In the genomic region with DNA sequence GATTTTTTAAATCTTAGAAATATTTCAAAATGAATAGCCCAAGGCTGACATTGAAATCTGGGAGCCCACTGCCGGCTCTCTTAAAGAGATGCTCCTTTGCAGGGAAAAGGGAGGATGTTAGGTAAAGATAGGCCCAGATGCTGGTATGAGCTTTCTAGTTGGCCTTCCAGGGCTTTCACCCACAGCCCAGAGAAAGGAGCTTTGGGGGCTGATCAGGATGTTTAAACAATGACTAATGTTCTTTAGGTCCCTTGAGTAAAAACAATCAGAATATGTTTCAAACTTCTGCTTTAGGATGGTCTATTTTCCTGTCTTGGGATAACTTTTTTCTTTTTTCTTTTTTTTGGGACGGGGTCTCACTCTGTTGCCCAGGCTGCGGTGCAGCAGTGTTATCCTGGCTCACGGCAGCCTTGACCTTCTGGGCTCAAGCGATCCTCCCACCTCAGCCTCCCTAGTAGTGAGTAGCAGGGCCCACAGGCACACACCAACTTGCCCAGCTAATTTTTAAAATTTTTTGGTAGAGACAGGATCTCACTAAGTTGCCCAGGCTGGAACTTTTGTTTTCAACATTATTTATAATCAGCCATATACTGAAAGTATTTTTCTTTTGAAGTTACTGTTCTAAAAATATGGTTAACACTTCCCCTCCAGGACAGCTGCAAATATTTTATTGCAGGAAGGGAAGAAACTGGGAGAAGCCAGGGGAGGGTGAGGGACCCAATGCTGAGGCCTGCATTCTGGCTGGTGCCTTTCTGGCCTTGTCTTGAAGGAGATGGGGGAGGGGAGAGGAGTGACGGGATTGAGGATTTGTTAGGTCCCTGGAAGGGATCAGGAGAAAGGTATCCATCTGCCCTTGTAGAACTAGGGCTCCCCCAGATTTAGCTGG, we compare ENCODE assay signal across 14 cellular contexts.
A peak's percentile ranks its signal among the peaks of the same experiment; 100 is the strongest.
DNase-seq lines count a peak whose midpoint lies in the region; ATAC-seq and TF ChIP-seq lines count a peak whose summit lies in the region.
"Had no signal": no experiment of that assay in that cellular context is flagged by ENCODE, and none has a peak within 500 bp of the region (broad histone marks: within the 10 kb centered on the region; RNA-seq: fewer than 3 reads in every experiment).

No MANE protein-coding gene starts in this region.

- H3K4me1 ChIP-seq in HUES48 (ENCODE audit: control insufficient read depth, insufficient read depth, low read length) = peaks cover 29% of the 10 kb centered on the region
- peaks cover 34 to 45% of the 10 kb centered on the region in 2 donors for H3K4me1 ChIP-seq in mucosa of rectum (ENCODE audit: control insufficient read depth in 2 of 2, insufficient read depth in 2 of 2, low read length in 2 of 2)

- ATAC-seq in GM21367 (IDR thresholded peaks at IDR 0.05; ENCODE audit: unreplicated experiment) = no peak

- no peak for DNase-seq in AG04450 (ENCODE audit: low read depth, low spot score)
- DNase-seq in cardiac fibroblast (ENCODE audit: low read depth in 2 of 2) = peak; percentile 35 to 75
- no peak for DNase-seq in activated CD4-positive, alpha-beta T cell treated with anti-CD3 and anti-CD28 coated beads for 1 hour
- DNase-seq in NCI-H1105 treated with DMSO at 0.1 percent for 48 hours (lab: John Stamatoyannopoulos, UW) = no peak
- no peak for DNase-seq in inferior parietal cortex (ENCODE audit: extremely low spot score)
- DNase-seq: activated CD4-positive, CD25-positive, alpha-beta regulatory T cell; cortex of kidney; hippocampal formation; NCI-H2029 treated with DMSO at 0.1 percent for 48 hours; stimulated activated CD4-positive, alpha-beta T cell treated with anti-CD3 and anti-CD28 coated beads, Interleukin-4, amount 100 ng/mL, for 4 hours; tibial artery had no signal

- POLR2A ChIA-PET in AG04450 (lab: Yijun Ruan, JAX) = no interaction called here

- CTCF ChIA-PET in AG04450 (lab: Charles Lee) = interaction anchor here (1.2 kb wide), 2 partner anchors 29 to 30 kb away, joined by 3 to 5 read pairs; no protein-coding TSS in a partner anchor

- H3K27ac ChIP-seq in AG04450 (ENCODE audit: low read depth, low read length) (peak overlapping the region; percentile 39), HUES48 (ENCODE audit: low read depth, low read length) (peak overlapping the region; percentile 90), mucosa of rectum (ENCODE audit: low read depth in 2 of 2, low read length in 2 of 2) (no peak overlapping the region)
- H3K27ac ChIP-seq: tibial artery had no signal

- no peaks in the 10 kb centered on the region for H3K27me3 ChIP-seq in AG04450 (ENCODE audit: control insufficient read depth, insufficient read depth, low read length)
- H3K27me3 ChIP-seq in HUES48 (ENCODE audit: control insufficient read depth, insufficient read depth, low read length) = no peaks in the 10 kb centered on the region
- H3K27me3 ChIP-seq in mucosa of rectum (ENCODE audit: control insufficient read depth in 2 of 2, insufficient read depth in 2 of 2, low read length in 2 of 2) = no peaks in the 10 kb centered on the region
- H3K27me3 ChIP-seq: tibial artery had no signal

- H3K36me3 ChIP-seq in HUES48 (ENCODE audit: control insufficient read depth, insufficient read depth, low read length) (no peaks in the 10 kb centered on the region), mucosa of rectum (ENCODE audit: control insufficient read depth in 2 of 2, insufficient read depth in 2 of 2, low read length in 2 of 2) (no peaks in the 10 kb centered on the region)
- H3K36me3 ChIP-seq: tibial artery had no signal

- H3K9ac ChIP-seq in HUES48 (ENCODE audit: low read depth, low read length) = no peak overlapping the region
- no peak overlapping the region for H3K9ac ChIP-seq in mucosa of rectum (ENCODE audit: low read depth in 1 of 2, low read length in 2 of 2)

- H3K4me3 ChIP-seq in AG04450 (ENCODE audit: low read depth, low read length) = no peak overlapping the region
- peak overlapping the region; percentile 66 for H3K4me3 ChIP-seq in HUES48 (ENCODE audit: low read depth, low read length)
- peak overlapping the region in 1 of 2 donors; percentile 27 for H3K4me3 ChIP-seq in cardiac fibroblast (replicated peaks in 1 of 2; ENCODE audit: low read depth in 2 of 2, low read length in 2 of 2)
- H3K4me3 ChIP-seq in mucosa of rectum (ENCODE audit: low read length in 2 of 2) = peak overlapping the region; percentile 28 to 72
- H3K4me3 ChIP-seq: tibial artery had no signal

- H3K9me3 ChIP-seq in AG04450 (ENCODE audit: control insufficient read depth, insufficient read depth, low read length) (no peaks in the 10 kb centered on the region), HUES48 (ENCODE audit: control insufficient read depth, insufficient read depth, low read length) (no peaks in the 10 kb centered on the region), mucosa of rectum (ENCODE audit: control insufficient read depth in 2 of 2, low read length in 2 of 2) (no peaks in the 10 kb centered on the region)
- H3K9me3 ChIP-seq: tibial artery had no signal

- TF ChIP-seq CTCF in AG04450 (IDR thresholded peaks at IDR 0.05; ENCODE audit: low read depth, low read length) = no peak
- no peak for TF ChIP-seq CTCF in cardiac fibroblast (IDR thresholded peaks at IDR 0.05; ENCODE audit: low read depth, low read length)

Comparison
In these comparisons a context has a peak if more than half of its experiments do, and no peak if none do; other contexts are left out.
1. DNase-seq: peak in cardiac fibroblast (2 of 2); none in AG04450 (single experiment), activated CD4-positive, alpha-beta T cell treated with anti-CD3 and anti-CD28 coated beads for 1 hour (single experiment), NCI-H1105 treated with DMSO at 0.1 percent for 48 hours (single experiment) and inferior parietal cortex (single experiment).
2. H3K27ac ChIP-seq: peak in AG04450 (single experiment) and HUES48 (single experiment); none in mucosa of rectum (0 of 2).